ENCODE assay signal across 8 cellular contexts in the genomic region with DNA sequence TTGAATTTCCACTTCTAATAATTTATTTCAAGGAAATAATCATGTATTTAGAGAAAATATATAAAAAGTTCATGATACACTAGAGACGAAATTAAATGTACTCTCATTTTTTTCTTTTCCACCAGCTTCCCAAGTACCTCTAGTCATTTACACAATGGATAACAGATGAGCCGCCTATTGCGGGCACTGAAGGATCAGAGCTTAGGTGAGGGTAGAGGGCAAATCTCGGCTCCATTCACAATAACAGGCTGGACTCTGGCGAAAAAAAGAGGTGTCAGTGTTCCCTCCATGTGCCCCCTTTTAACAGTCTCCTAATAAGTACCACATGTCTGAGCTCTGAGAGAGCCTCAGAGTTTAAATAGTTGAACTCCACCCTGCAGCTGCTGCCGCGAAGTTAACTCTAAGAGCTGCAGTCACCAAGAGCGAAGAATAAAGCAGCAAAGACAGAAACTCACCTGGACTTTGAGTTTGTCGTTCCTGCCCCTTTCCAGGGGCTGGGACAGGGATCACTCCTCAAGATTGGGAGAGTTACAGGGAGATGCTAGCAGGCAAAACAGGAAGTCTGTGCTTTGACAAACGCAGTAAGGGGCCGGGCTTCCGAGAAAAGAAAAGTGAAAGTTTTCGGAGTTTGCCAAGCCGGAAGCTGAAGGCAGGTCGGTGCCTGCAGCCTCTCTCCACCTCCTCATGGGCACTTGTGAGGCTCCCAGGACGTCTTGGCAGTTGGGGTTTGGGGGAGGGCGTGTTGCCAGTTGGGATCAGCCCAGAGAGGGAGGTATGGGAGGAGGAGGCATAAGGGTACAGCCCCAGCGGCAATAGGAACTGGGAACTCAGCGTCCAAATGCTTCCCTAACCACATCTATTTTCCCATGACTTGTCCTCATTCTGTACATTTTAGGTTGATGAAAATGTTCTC. TPM values are rescaled to one million over a fixed set of nuclear protein-coding genes. Genes with fewer than 3 reads are reported as not detected.
DNase-seq lines count a peak whose midpoint lies in the region; ATAC-seq, FAIRE-seq and TF ChIP-seq lines count a peak whose summit lies in the region.

Gene SP110 (minus strand): TSS at position 566 of the 913 bp plus-strand sequence. CDS start 3,057 bp downstream, outside the sequence.

- under 1% methylated on average over 19 of the region's 19 CpGs for WGBS in GM12878 (ENCODE audit: insufficient coverage, insufficient replicate concordance, low lambda C conversion rate, missing lambda C conversion rate)

- no peak for TF ChIP-seq CTCF in GM12878 (IDR thresholded peaks at IDR 0.05 in 2 of 3, conservative IDR thresholded peaks at IDR 0.05 in 1 of 3; ENCODE audit: control insufficient read depth in 2 of 3, extremely low read depth in 1 of 3, insufficient read depth in 1 of 3, low read depth in 3 of 3, low read length in 3 of 3)
- TF ChIP-seq CTCF in gastrocnemius medialis (IDR thresholded peaks at IDR 0.05 in 4 of 5, conservative IDR thresholded peaks at IDR 0.05 in 1 of 5), result no peak

- intact Hi-C loops in GM12878 (cut with micrococcal nuclease; ENCODE audit: unreplicated experiment), result loop anchor here (10.0 kb wide), 1 partner anchor 495 kb away; the partner anchor contains the start of gene CAB39
- intact Hi-C loops in gastrocnemius medialis (cut with DNase I; ENCODE audit: low total_unique reads), result loop anchor here (10.0 kb wide), 1 partner anchor 195 kb away; the partner anchor contains the start of gene SP100

- POLR2A ChIA-PET in GM12878 (lab: Charles Lee), result interaction anchor here (1.0 to 3.2 kb wide), 11 partner anchors 8 to 382 kb away, joined by 3 to 20 read pairs (median 5); partner anchors contain the start of gene SP100

- peaks cover 37% of the 10 kb centered on the region for H3K4me1 ChIP-seq in GM12878 (ENCODE audit: control insufficient read depth, insufficient read depth, low read length)
- H3K4me1 ChIP-seq in gastrocnemius medialis, result peaks cover 5 to 6% of the 10 kb centered on the region in 2 donors

- RAD21 ChIA-PET in GM12878 (lab: Charles Lee; ENCODE audit: unreplicated experiment), result interaction anchor here (0.5 to 4.2 kb wide), 13 partner anchors 8 to 426 kb away, joined by 3 to 30 read pairs (median 6); partner anchors contain the start of genes SP100 and SP140L

- 0 out of 2 replicates have a peak, but pooled peaks cover 2% of the 10 kb centered on the region for H4K20me1 ChIP-seq in GM12878 (ENCODE audit: control insufficient read depth, insufficient read depth)

- H3K9ac ChIP-seq in GM12878 (ENCODE audit: control insufficient read depth, insufficient read depth, low read length), result peak within 1 kb of the TSS; percentile 88

- BruUV-seq in GM12878 (replicated peaks; lab: Mats Ljungman, UMichigan), result TSS peak; percentile 73

- ATAC-seq in GM21576 (IDR thresholded peaks at IDR 0.05; ENCODE audit: unreplicated experiment) (peak; percentile 78), GM12878 (peak; percentile 81), gastrocnemius medialis (peak; percentile 87 to 97)

- TF ChIP-seq POLR2A in GM12878 (IDR thresholded peaks at IDR 0.05; ENCODE audit: low read depth, low read length) (peak; percentile 91), gastrocnemius medialis (IDR thresholded peaks at IDR 0.05) (peak in 1 of 2 donors; percentile 10)

- peak within 1 kb of the TSS; percentile 64 for H2AFZ ChIP-seq in GM12878 (ENCODE audit: control insufficient read depth, low read depth, low read length)

- H3K36me3 ChIP-seq in GM12878 (ENCODE audit: control insufficient read depth in 2 of 2, insufficient read depth in 2 of 2, low read length in 1 of 2) (peaks cover 2 to 10% of the 10 kb centered on the region in 2 experiments; a peak in 3 of 4 replicates), gastrocnemius medialis (peaks cover 0 to 14% of the 10 kb centered on the region in 2 donors)

- CTCF ChIA-PET in GM12878 (lab: Yijun Ruan, JAX), result interaction anchor here (0.9 to 4.3 kb wide), 6 partner anchors 9 to 424 kb away, joined by 3 to 36 read pairs (median 4); no protein-coding TSS in a partner anchor

- TF ChIP-seq EP300 in GM12878 (IDR thresholded peaks at IDR 0.05; ENCODE audit: borderline replicate concordance in 1 of 2, control insufficient read depth in 1 of 2, low read depth in 2 of 2, low read length in 2 of 2), result no peak

- TF ChIP-seq RAD21 in GM12878 (IDR thresholded peaks at IDR 0.05; ENCODE audit: insufficient read depth, low read depth, low read length), result no peak

- H3K79me2 ChIP-seq in GM12878 (ENCODE audit: control insufficient read depth, insufficient read depth, low read length), result peaks cover 41% of the 10 kb centered on the region

- peak within 1 kb of the TSS; percentile 93 for H3K4me2 ChIP-seq in GM12878 (ENCODE audit: control insufficient read depth, insufficient read depth)

- H3K9me3 ChIP-seq in GM12878 (replicated peaks; ENCODE audit: control insufficient read depth, insufficient read depth, low read length) (no peaks in the 10 kb centered on the region), gastrocnemius medialis (no peaks in the 10 kb centered on the region)

- in situ Hi-C loops in GM12878 (cut with MboI) (no loop called here), gastrocnemius medialis (cut with MboI; ENCODE audit: low sequenced_read_pairs in 4 of 4) (no loop called here)

- SMC1A ChIA-PET in GM12878 (lab: Charles Lee; ENCODE audit: uncharacterized antibody, unreplicated experiment), result interaction anchor here (0.7 to 8.5 kb wide), 12 partner anchors 8 to 365 kb away, joined by 3 to 121 read pairs (median 3); partner anchors contain the start of gene SP140L

- peak; percentile 84 for FAIRE-seq in GM12878 (lab: Jason Lieb, UNC)

- peak within 1 kb of the TSS; percentile 66 for H3K4me3 ChIP-seq in Jurkat, Clone E6-1 (ENCODE audit: low read length)
- H3K4me3 ChIP-seq in GM12878 (peak within 1 kb of the TSS; percentile 82), gastrocnemius medialis (peak within 1 kb of the TSS; percentile 60 to 88 (median 70))

- no peaks in the 10 kb centered on the region for H3K27me3 ChIP-seq in GM12878 (replicated peaks in 1 of 2; ENCODE audit: control insufficient read depth in 2 of 2, insufficient read depth in 2 of 2, low read length in 1 of 2)
- H3K27me3 ChIP-seq in gastrocnemius medialis, result no peaks in the 10 kb centered on the region

- peak within 1 kb of the TSS; percentile 95 for H3K27ac ChIP-seq in GM12878 (ENCODE audit: control insufficient read depth, insufficient read depth)
- peak within 1 kb of the TSS; percentile 63 to 78 (median 76) for H3K27ac ChIP-seq in gastrocnemius medialis

- DNase-seq in DMS79 treated with DMSO at 0.1 percent for 48 hours (lab: John Stamatoyannopoulos, UW) (peak; percentile 56), T-helper 9 cell (peak; percentile 58), GM12878 (ENCODE audit: low read depth, low spot score) (peak; percentile 78), iPS DF 4.7 (ENCODE audit: extremely low read depth, low spot score) (peak; percentile 56), gastrocnemius medialis (peak; percentile 54 to 71), NCI-H146 (lab: John Stamatoyannopoulos, UW) (no peak)
- DNase-seq in Jurkat, Clone E6-1 (ENCODE audit: low read depth, low spot score), result peak; percentile 79

TF ChIP-seq in GM12878, 131 proteins besides CTCF, POLR2A, EP300 and RAD21 (continues in another document):
- TF ChIP-seq RB1 (IDR thresholded peaks at IDR 0.05; ENCODE audit: borderline replicate concordance), result no peak
- no peak for TF ChIP-seq BMI1 (IDR thresholded peaks at IDR 0.05; ENCODE audit: borderline replicate concordance)
- TF ChIP-seq, protein P1, sequence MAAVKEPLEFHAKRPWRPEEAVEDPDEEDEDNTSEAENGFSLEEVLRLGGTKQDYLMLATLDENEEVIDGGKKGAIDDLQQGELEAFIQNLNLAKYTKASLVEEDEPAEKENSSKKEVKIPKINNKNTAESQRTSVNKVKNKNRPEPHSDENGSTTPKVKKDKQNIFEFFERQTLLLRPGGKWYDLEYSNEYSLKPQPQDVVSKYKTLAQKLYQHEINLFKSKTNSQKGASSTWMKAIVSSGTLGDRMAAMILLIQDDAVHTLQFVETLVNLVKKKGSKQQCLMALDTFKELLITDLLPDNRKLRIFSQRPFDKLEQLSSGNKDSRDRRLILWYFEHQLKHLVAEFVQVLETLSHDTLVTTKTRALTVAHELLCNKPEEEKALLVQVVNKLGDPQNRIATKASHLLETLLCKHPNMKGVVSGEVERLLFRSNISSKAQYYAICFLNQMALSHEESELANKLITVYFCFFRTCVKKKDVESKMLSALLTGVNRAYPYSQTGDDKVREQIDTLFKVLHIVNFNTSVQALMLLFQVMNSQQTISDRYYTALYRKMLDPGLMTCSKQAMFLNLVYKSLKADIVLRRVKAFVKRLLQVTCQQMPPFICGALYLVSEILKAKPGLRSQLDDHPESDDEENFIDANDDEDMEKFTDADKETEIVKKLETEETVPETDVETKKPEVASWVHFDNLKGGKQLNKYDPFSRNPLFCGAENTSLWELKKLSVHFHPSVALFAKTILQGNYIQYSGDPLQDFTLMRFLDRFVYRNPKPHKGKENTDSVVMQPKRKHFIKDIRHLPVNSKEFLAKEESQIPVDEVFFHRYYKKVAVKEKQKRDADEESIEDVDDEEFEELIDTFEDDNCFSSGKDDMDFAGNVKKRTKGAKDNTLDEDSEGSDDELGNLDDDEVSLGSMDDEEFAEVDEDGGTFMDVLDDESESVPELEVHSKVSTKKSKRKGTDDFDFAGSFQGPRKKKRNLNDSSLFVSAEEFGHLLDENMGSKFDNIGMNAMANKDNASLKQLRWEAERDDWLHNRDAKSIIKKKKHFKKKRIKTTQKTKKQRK (IDR thresholded peaks at IDR 0.05; ENCODE audit: low read depth, low read length), result no peak
- peak; percentile 47; the same call in 1 of the 2 replicates for TF ChIP-seq MTA2 (IDR thresholded peaks at IDR 0.05; ENCODE audit: low read depth)

RNA-seq across cellular contexts. Expression of gene SP110, which starts in this region (rescaled TPM):
- 36.7 TPM for polyA plus RNA-seq in Jurkat, Clone E6-1 (2012; ENCODE audit: insufficient read depth, insufficient read length)
- 315 and 352 TPM in 2 replicates for total RNA-seq in GM12878 (2013; cell fraction: nucleolus; rRNA removed)
- total RNA-seq in GM12878 (2014; rRNA removed) (81.2 and 98.7 TPM in 2 replicates), GM12878 (2014; rRNA removed; fragmentation: Illumina TruSeq; extraction: Trizol) (125 and 130 TPM in 2 replicates), GM12878 (2021) (82.3 and 82.5 TPM in 2 replicates), gastrocnemius medialis (1 to 10 TPM; 3.0 to 7.0 (median 6.5) TPM)
- polyA plus RNA-seq in GM12878 (2011; ENCODE audit: low read depth), result 67.6 TPM
- polyA plus RNA-seq in GM12878 (2011; rRNA removed) (86.5 and 107 TPM in 2 replicates), GM12878 (2014; fragmentation: Illumina TruSeq; extraction: Trizol) (149 and 176 TPM in 2 replicates), GM12878 (2014; fragmentation: Nextera tagmentation; extraction: Ambion mirVana) (100 to 1,000 TPM in 1 of 2 experiments, 10 to 100 TPM in 1; 97.3 to 103 TPM), GM12878 (2014; rRNA removed) (68.6 and 86.5 TPM in 2 replicates), GM12878 (2016; fragmentation: Nextera tagmentation; extraction: Ambion mirVana) (100 to 1,000 TPM; 109 to 113 TPM)
- polyA plus RNA-seq in GM12878 (2011; cell fraction: cytosol; rRNA removed), result 94.5 and 123 TPM in 2 replicates
- 131 and 192 TPM in 2 replicates for polyA plus RNA-seq in GM12878 (2011; cell fraction: nucleus; rRNA removed)
- 84.4 and 86.7 TPM in 2 replicates for polyA plus RNA-seq in GM12878 (2012)
- polyA minus RNA-seq in GM12878 (2011; rRNA and poly(A)+ RNA removed), result 111 and 121 TPM in 2 replicates
- polyA minus RNA-seq in GM12878 (2011; cell fraction: cytosol; rRNA and poly(A)+ RNA removed), result 38.5 and 44.1 TPM in 2 replicates
- 78.3 and 127 TPM in 2 replicates for polyA minus RNA-seq in GM12878 (2011; cell fraction: nucleus; rRNA and poly(A)+ RNA removed)

Comparison
In these comparisons a context has a peak if more than half of its experiments do, and no peak if none do; other contexts are left out.
1. RNA of gene SP110 (total RNA-seq): 81.2 to 352 TPM in GM12878; 3.0 to 7.0 TPM in gastrocnemius medialis; every median in the first group is over 10 times any median in the second.
2. Peak in every context shown above with its lines, with median percentiles within 50 percentile points of each other: ATAC-seq and H3K4me3 ChIP-seq.